Comparison of ENCODE assay signal across 8 cellular contexts in genomic region chr17:43832976-43833829, GRCh38.
DNase-seq lines count a peak whose midpoint lies in the region; ATAC-seq and TF ChIP-seq lines count a peak whose summit lies in the region.

Gene MPP3, minus strand, starts transcription at chr17:43833146. Its CDS starts 1,240 bp downstream, at chr17:43831906.

- no peak within 1 kb of the TSS for H3K27ac ChIP-seq in MM.1S (ENCODE audit: low read length)

- no peaks in the 10 kb centered on the region for H3K9me3 ChIP-seq in MM.1S (replicated peaks; ENCODE audit: insufficient read depth, low read length)

- no peaks in the 10 kb centered on the region for H3K9me2 ChIP-seq in MM.1S (replicated peaks; ENCODE audit: insufficient read depth, low read length)

- H3K4me3 ChIP-seq in MM.1S (ENCODE audit: low read length) (peak within 1 kb of the TSS; percentile 48), iPS-11a (ENCODE audit: low read depth, low read length) (peak within 1 kb of the TSS; percentile 45)

- H4K20me1 ChIP-seq in MM.1S (ENCODE audit: insufficient read depth, low read length): no peaks in the 10 kb centered on the region

- peak within 1 kb of the TSS; percentile 72 for H3K4me2 ChIP-seq in MM.1S (ENCODE audit: low read depth, low read length)

- ATAC-seq in GM18861 (IDR thresholded peaks at IDR 0.05; ENCODE audit: unreplicated experiment): no peak
- no peak for ATAC-seq in GM21717 (IDR thresholded peaks at IDR 0.05; ENCODE audit: unreplicated experiment)

- DNase-seq in DMS153 treated with DMSO at 0.1 percent for 48 hours (lab: John Stamatoyannopoulos, UW; ENCODE audit: unreplicated experiment) (peak; percentile 28), MM.1S (peak; percentile 38), T-helper 22 cell (ENCODE audit: low read depth) (peak; percentile 39), T47D (ENCODE audit: low read depth in 1 of 2, low spot score in 1 of 2) (peak; percentile 92 to 97), retina (peak; percentile 86)

- no peak within 1 kb of the TSS for H3K9ac ChIP-seq in MM.1S (ENCODE audit: low read length)

- no peak for TF ChIP-seq CTCF in MM.1S (IDR thresholded peaks at IDR 0.05; ENCODE audit: low read length)

- no peaks in the 10 kb centered on the region for H3K36me3 ChIP-seq in MM.1S (replicated peaks; ENCODE audit: insufficient read depth, low read length)

- H3K4me1 ChIP-seq in MM.1S (ENCODE audit: low read length): no peaks in the 10 kb centered on the region

- H2AFZ ChIP-seq in MM.1S (ENCODE audit: low read length): peak within 1 kb of the TSS; percentile 9; the same call in 1 of the 2 replicates

- H3K27me3 ChIP-seq in MM.1S (replicated peaks; ENCODE audit: insufficient read depth, low read length): peaks cover 83% of the 10 kb centered on the region

- in situ Hi-C loops in T47D (cut with HindIII; ENCODE audit: low pct_unique_long_range_greater_than_20kb, low sequenced_read_pairs): no loop called here

- H3F3A ChIP-seq in MM.1S (ENCODE audit: insufficient read depth, low read length): no peaks in the 10 kb centered on the region

- no peaks in the 10 kb centered on the region for H3K79me2 ChIP-seq in MM.1S (ENCODE audit: low read length)

Comparison
In these comparisons a context has a peak if more than half of its experiments do, and no peak if none do; other contexts are left out.
1. DNase-seq: peak in every context shown above with its lines; median percentile 94 in T47D; 86 in retina; 39 in T-helper 22 cell; 38 in MM.1S; 28 in DMS153 treated with DMSO at 0.1 percent for 48 hours.